In the genomic region with DNA sequence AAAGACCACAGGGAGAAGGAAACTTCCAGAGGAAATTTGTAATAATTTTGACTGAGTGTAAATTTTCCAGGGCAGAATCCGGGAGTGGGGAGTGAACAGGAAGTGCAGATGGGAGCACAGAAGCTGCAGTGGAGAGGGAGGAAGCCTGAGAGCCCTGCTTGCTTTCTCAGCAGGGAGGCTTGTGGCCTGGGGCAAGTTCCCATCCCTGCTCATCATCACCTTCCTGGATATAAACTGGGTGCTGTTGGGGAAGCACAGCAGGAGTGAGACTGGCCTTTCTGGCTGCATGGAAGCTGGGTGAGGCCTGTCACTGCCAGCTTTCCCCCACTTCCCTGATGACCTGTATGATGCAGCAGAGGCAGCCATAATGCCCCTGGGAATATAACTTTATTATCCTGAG, we compare ENCODE assay signal across 19 cellular contexts.
DNase-seq lines count a peak whose midpoint lies in the region; ATAC-seq, FAIRE-seq and TF ChIP-seq lines count a peak whose summit lies in the region.
"Had no signal": no experiment of that assay in that cellular context is flagged by ENCODE, and none has a peak within 500 bp of the region (broad histone marks: within the 10 kb centered on the region; RNA-seq: fewer than 3 reads in every experiment).

No MANE protein-coding gene starts in this region.

- no peaks in the 10 kb centered on the region for H3K27me3 Mint-ChIP-seq in WTC11 (ENCODE audit: low read depth)

- DNase-seq in A172 (ENCODE audit: low spot score) (peak; percentile 52), H54 (ENCODE audit: insufficient read length, low spot score) (no peak), SK-N-DZ (ENCODE audit: low spot score) (peak; percentile 56), islet precursor cell (peak; percentile 76), WTC11 (ENCODE audit: low spot score) (no peak), OCI-M1 (lab: John Stamatoyannopoulos, UW) (no peak), OCI-M2 (lab: John Stamatoyannopoulos, UW; ENCODE audit: unreplicated experiment) (no peak)
- DNase-seq: activated CD4-positive, alpha-beta T cell treated with anti-CD3 and anti-CD28 coated beads, Interleukin-2, amount 50 U/mL, for 48 hours; activated naive CD4-positive, alpha-beta T cell treated with Interleukin-2 at 50 U/mL for 16 hours; activated T-cell treated with anti-CD3 and anti-CD28 coated beads for 4 hours; C1 segment of cervical spinal cord; cerebellar nuclear complex; hippocampal formation; KG1; kidney; NCI-H1105; NCI-H2171 treated with DMSO at 0.1 percent for 48 hours had no signal

- CTCF ChIA-PET in WTC11 (lab: Charles Lee), result interaction anchor here (0.5 kb wide), 1 partner anchor 60 kb away, joined by 4 read pairs; no protein-coding TSS in a partner anchor

- no peak overlapping the region for H3K4me3 Mint-ChIP-seq in WTC11

- TF ChIP-seq POLR2A in H54 (IDR thresholded peaks at IDR 0.05; ENCODE audit: low read depth, low read length), result no peak

- no peak for TF ChIP-seq CTCF in WTC11 (IDR thresholded peaks at IDR 0.05)

- POLR2A ChIA-PET in WTC11 (lab: Charles Lee), result no interaction called here

- peaks cover 37% of the 10 kb centered on the region for H3K4me1 Mint-ChIP-seq in WTC11

- no peak for ATAC-seq in WTC11
- no peak for ATAC-seq in GM18909 (IDR thresholded peaks at IDR 0.05; ENCODE audit: poor library complexity, unreplicated experiment)
- ATAC-seq: HCT116 had no signal

- no peak overlapping the region for H3K27ac Mint-ChIP-seq in WTC11

- no peaks in the 10 kb centered on the region for H3K36me3 Mint-ChIP-seq in WTC11

- H3K9me3 Mint-ChIP-seq in WTC11, result peaks cover 2% of the 10 kb centered on the region; the same call in 1 of the 2 replicates

- FAIRE-seq in H54 (lab: Jason Lieb, UNC), result peak; percentile 98
- FAIRE-seq: kidney had no signal

TF ChIP-seq in WTC11, 78 proteins besides CTCF, POLR2A, EP300 and RAD21:
- TF ChIP-seq FOXP1 (CRISPR knock-in tag; IDR thresholded peaks at IDR 0.05; ENCODE audit: borderline replicate concordance), result no peak

Comparison
In these comparisons a context has a peak if more than half of its experiments do, and no peak if none do; other contexts are left out.
1. DNase-seq: peak in A172 (single experiment), SK-N-DZ (single experiment) and islet precursor cell (single experiment); none in H54 (single experiment), WTC11 (single experiment), OCI-M1 (single experiment) and OCI-M2 (single experiment).